1 cellular context compared by ENCODE assay signal in the genomic region with DNA sequence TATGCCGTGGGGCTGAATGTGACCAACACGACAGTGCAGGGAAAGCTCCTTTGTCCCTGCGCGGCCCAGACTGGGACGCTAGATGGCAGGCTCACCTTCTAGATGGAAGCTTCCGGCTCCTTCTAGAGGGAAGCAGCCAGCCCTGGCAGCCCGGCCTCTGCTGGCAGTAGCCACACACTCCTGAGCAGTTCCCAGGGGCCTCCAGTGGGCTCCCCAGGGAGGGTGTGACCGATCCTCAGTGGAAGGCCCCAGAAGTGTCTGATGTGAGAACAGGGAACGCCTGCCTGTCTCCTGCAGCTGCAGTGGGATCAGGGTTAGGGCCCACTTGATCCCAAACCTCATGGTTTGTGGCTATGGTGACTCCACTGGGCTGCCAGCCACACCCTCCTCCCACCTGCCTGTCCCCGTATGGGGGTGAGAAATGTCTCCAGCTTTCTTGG.
TF ChIP-seq lines count a peak whose summit lies in the region.

No MANE protein-coding gene starts in this region.

TF ChIP-seq in HepG2, 621 proteins besides CTCF, POLR2A, EP300 and RAD21 (continued from another document and continues in another):
- TF ChIP-seq, protein P1, sequence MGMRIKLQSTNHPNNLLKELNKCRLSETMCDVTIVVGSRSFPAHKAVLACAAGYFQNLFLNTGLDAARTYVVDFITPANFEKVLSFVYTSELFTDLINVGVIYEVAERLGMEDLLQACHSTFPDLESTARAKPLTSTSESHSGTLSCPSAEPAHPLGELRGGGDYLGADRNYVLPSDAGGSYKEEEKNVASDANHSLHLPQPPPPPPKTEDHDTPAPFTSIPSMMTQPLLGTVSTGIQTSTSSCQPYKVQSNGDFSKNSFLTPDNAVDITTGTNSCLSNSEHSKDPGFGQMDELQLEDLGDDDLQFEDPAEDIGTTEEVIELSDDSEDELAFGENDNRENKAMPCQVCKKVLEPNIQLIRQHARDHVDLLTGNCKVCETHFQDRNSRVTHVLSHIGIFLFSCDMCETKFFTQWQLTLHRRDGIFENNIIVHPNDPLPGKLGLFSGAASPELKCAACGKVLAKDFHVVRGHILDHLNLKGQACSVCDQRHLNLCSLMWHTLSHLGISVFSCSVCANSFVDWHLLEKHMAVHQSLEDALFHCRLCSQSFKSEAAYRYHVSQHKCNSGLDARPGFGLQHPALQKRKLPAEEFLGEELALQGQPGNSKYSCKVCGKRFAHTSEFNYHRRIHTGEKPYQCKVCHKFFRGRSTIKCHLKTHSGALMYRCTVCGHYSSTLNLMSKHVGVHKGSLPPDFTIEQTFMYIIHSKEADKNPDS (CRISPR knock-in tag; IDR thresholded peaks at IDR 0.05) = no peak
- TF ChIP-seq ZNF207 (IDR thresholded peaks at IDR 0.05; ENCODE audit: borderline replicate concordance) = no peak
- no peak for TF ChIP-seq WIZ (CRISPR knock-in tag; IDR thresholded peaks at IDR 0.05)
- no peak for TF ChIP-seq ZMAT3 (CRISPR knock-in tag; conservative IDR thresholded peaks at IDR 0.05)
- TF ChIP-seq FOXO1 (CRISPR knock-in tag; IDR thresholded peaks at IDR 0.05) = peak; percentile 70
- TF ChIP-seq, protein P2, sequence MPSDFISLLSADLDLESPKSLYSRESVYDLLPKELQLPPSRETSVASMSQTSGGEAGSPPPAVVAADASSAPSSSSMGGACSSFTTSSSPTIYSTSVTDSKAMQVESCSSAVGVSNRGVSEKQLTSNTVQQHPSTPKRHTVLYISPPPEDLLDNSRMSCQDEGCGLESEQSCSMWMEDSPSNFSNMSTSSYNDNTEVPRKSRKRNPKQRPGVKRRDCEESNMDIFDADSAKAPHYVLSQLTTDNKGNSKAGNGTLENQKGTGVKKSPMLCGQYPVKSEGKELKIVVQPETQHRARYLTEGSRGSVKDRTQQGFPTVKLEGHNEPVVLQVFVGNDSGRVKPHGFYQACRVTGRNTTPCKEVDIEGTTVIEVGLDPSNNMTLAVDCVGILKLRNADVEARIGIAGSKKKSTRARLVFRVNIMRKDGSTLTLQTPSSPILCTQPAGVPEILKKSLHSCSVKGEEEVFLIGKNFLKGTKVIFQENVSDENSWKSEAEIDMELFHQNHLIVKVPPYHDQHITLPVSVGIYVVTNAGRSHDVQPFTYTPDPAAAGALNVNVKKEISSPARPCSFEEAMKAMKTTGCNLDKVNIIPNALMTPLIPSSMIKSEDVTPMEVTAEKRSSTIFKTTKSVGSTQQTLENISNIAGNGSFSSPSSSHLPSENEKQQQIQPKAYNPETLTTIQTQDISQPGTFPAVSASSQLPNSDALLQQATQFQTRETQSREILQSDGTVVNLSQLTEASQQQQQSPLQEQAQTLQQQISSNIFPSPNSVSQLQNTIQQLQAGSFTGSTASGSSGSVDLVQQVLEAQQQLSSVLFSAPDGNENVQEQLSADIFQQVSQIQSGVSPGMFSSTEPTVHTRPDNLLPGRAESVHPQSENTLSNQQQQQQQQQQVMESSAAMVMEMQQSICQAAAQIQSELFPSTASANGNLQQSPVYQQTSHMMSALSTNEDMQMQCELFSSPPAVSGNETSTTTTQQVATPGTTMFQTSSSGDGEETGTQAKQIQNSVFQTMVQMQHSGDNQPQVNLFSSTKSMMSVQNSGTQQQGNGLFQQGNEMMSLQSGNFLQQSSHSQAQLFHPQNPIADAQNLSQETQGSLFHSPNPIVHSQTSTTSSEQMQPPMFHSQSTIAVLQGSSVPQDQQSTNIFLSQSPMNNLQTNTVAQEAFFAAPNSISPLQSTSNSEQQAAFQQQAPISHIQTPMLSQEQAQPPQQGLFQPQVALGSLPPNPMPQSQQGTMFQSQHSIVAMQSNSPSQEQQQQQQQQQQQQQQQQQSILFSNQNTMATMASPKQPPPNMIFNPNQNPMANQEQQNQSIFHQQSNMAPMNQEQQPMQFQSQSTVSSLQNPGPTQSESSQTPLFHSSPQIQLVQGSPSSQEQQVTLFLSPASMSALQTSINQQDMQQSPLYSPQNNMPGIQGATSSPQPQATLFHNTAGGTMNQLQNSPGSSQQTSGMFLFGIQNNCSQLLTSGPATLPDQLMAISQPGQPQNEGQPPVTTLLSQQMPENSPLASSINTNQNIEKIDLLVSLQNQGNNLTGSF (CRISPR knock-in tag; IDR thresholded peaks at IDR 0.05) = no peak
- TF ChIP-seq ZFP37 (CRISPR knock-in tag; IDR thresholded peaks at IDR 0.05; ENCODE audit: borderline replicate concordance) = no peak
- peak; percentile 85; the same call in 1 of the 2 replicates for TF ChIP-seq TOE1 (CRISPR knock-in tag; IDR thresholded peaks at IDR 0.05)
- TF ChIP-seq MED1 (CRISPR knock-in tag; IDR thresholded peaks at IDR 0.05) = 0 out of 2 replicates have a peak, but pooled peaks have one; percentile 20
- TF ChIP-seq ARNTL (CRISPR knock-in tag; IDR thresholded peaks at IDR 0.05) = no peak
- TF ChIP-seq SNAPC2 (CRISPR knock-in tag; IDR thresholded peaks at IDR 0.05) = no peak
- no peak for TF ChIP-seq CHD4 (IDR thresholded peaks at IDR 0.05; ENCODE audit: borderline replicate concordance, low read length)
- TF ChIP-seq ZNF607 (CRISPR knock-in tag; IDR thresholded peaks at IDR 0.05; ENCODE audit: borderline replicate concordance) = no peak
- TF ChIP-seq ZKSCAN8 (CRISPR knock-in tag; IDR thresholded peaks at IDR 0.05; ENCODE audit: borderline replicate concordance) = peak; percentile 62; the same call in 1 of the 2 replicates
- TF ChIP-seq TRIM24 (CRISPR knock-in tag; IDR thresholded peaks at IDR 0.05) = no peak
- 0 out of 2 replicates have a peak, but pooled peaks have one; percentile 65 for TF ChIP-seq ZNF615 (CRISPR knock-in tag; IDR thresholded peaks at IDR 0.05; ENCODE audit: borderline replicate concordance)
- TF ChIP-seq ZBTB7B (CRISPR knock-in tag; IDR thresholded peaks at IDR 0.05) = peak; percentile 28; the same call in 1 of the 2 replicates
- no peak for TF ChIP-seq HOXA7 (CRISPR knock-in tag; IDR thresholded peaks at IDR 0.05)
- TF ChIP-seq TBL1XR1 (IDR thresholded peaks at IDR 0.05; ENCODE audit: borderline replicate concordance, low read length, partially characterized antibody) = no peak
- no peak for TF ChIP-seq AKAP8 (CRISPR knock-in tag; IDR thresholded peaks at IDR 0.05)
- TF ChIP-seq IRF2 (CRISPR knock-in tag; IDR thresholded peaks at IDR 0.05) = peak; percentile 77
- TF ChIP-seq SP4 (CRISPR knock-in tag; IDR thresholded peaks at IDR 0.05) = no peak; the same call in 1 of the 2 replicates
- TF ChIP-seq, protein P3, sequence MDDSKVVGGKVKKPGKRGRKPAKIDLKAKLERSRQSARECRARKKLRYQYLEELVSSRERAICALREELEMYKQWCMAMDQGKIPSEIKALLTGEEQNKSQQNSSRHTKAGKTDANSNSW (CRISPR knock-in tag; IDR thresholded peaks at IDR 0.05; ENCODE audit: borderline replicate concordance) = no peak
- TF ChIP-seq NR2F1 (CRISPR knock-in tag; IDR thresholded peaks at IDR 0.05) = no peak
- TF ChIP-seq THAP11 (CRISPR knock-in tag; IDR thresholded peaks at IDR 0.05) = peak; percentile 62
- TF ChIP-seq, protein P4, sequence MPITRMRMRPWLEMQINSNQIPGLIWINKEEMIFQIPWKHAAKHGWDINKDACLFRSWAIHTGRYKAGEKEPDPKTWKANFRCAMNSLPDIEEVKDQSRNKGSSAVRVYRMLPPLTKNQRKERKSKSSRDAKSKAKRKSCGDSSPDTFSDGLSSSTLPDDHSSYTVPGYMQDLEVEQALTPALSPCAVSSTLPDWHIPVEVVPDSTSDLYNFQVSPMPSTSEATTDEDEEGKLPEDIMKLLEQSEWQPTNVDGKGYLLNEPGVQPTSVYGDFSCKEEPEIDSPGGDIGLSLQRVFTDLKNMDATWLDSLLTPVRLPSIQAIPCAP (CRISPR knock-in tag; IDR thresholded peaks at IDR 0.05; ENCODE audit: low read depth) = no peak
- no peak for TF ChIP-seq ZNF143 (CRISPR knock-in tag; IDR thresholded peaks at IDR 0.05)
- TF ChIP-seq, protein P5, sequence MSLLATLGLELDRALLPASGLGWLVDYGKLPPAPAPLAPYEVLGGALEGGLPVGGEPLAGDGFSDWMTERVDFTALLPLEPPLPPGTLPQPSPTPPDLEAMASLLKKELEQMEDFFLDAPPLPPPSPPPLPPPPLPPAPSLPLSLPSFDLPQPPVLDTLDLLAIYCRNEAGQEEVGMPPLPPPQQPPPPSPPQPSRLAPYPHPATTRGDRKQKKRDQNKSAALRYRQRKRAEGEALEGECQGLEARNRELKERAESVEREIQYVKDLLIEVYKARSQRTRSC (CRISPR knock-in tag; IDR thresholded peaks at IDR 0.05; ENCODE audit: low read depth) = no peak
- TF ChIP-seq PHF21A (CRISPR knock-in tag; IDR thresholded peaks at IDR 0.05) = no peak
- 0 out of 2 replicates have a peak, but pooled peaks have one; percentile 16 for TF ChIP-seq MIXL1 (CRISPR knock-in tag; IDR thresholded peaks at IDR 0.05)
- TF ChIP-seq SMAD3 (CRISPR knock-in tag; IDR thresholded peaks at IDR 0.05) = peak; percentile 69; the same call in 1 of the 2 replicates
- 0 out of 2 replicates have a peak, but pooled peaks have one; percentile 64 for TF ChIP-seq ETV6 (CRISPR knock-in tag; conservative IDR thresholded peaks at IDR 0.05)
- TF ChIP-seq SP140L (CRISPR knock-in tag; IDR thresholded peaks at IDR 0.05; ENCODE audit: borderline replicate concordance) = 0 out of 2 replicates have a peak, but pooled peaks have one; percentile 87
- TF ChIP-seq ARID2 (CRISPR knock-in tag; IDR thresholded peaks at IDR 0.05; ENCODE audit: borderline replicate concordance) = no peak
- no peak for TF ChIP-seq ZNF451 (CRISPR knock-in tag; IDR thresholded peaks at IDR 0.05)
- TF ChIP-seq KDM6A (CRISPR knock-in tag; IDR thresholded peaks at IDR 0.05; ENCODE audit: low read depth) = no peak
- no peak for TF ChIP-seq KLF9 (CRISPR knock-in tag; IDR thresholded peaks at IDR 0.05; ENCODE audit: low read depth)
- no peak for TF ChIP-seq SMARCC2 (IDR thresholded peaks at IDR 0.05)
- TF ChIP-seq CC2D1A (CRISPR knock-in tag; IDR thresholded peaks at IDR 0.05) = no peak
- TF ChIP-seq ZNF644 (CRISPR knock-in tag; IDR thresholded peaks at IDR 0.05; ENCODE audit: low read depth) = no peak
- 0 out of 2 replicates have a peak, but pooled peaks have one; percentile 13 for TF ChIP-seq ZNF263 (CRISPR knock-in tag; IDR thresholded peaks at IDR 0.05)
- peak; percentile 57; the same call in 1 of the 2 replicates for TF ChIP-seq HOXA3 (CRISPR knock-in tag; IDR thresholded peaks at IDR 0.05)
- TF ChIP-seq, protein P6, sequence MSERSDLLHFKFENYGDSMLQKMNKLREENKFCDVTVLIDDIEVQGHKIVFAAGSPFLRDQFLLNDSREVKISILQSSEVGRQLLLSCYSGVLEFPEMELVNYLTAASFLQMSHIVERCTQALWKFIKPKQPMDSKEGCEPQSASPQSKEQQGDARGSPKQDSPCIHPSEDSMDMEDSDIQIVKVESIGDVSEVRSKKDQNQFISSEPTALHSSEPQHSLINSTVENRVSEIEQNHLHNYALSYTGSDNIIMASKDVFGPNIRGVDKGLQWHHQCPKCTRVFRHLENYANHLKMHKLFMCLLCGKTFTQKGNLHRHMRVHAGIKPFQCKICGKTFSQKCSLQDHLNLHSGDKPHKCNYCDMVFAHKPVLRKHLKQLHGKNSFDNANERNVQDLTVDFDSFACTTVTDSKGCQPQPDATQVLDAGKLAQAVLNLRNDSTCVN (CRISPR knock-in tag; IDR thresholded peaks at IDR 0.05; ENCODE audit: borderline replicate concordance) = peak; percentile 86
- no peak for TF ChIP-seq ZNF30 (CRISPR knock-in tag; IDR thresholded peaks at IDR 0.05)
- peak; percentile 62 for TF ChIP-seq IKZF4 (CRISPR knock-in tag; IDR thresholded peaks at IDR 0.05; ENCODE audit: borderline replicate concordance, low read depth, not compliant biosample characterization)
- TF ChIP-seq, protein P7, sequence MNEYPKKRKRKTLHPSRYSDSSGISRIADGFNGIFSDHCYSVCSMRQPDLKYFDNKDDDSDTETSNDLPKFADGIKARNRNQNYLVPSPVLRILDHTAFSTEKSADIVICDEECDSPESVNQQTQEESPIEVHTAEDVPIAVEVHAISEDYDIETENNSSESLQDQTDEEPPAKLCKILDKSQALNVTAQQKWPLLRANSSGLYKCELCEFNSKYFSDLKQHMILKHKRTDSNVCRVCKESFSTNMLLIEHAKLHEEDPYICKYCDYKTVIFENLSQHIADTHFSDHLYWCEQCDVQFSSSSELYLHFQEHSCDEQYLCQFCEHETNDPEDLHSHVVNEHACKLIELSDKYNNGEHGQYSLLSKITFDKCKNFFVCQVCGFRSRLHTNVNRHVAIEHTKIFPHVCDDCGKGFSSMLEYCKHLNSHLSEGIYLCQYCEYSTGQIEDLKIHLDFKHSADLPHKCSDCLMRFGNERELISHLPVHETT (CRISPR knock-in tag; conservative IDR thresholded peaks at IDR 0.05) = no peak
- TF ChIP-seq ZNF816 (CRISPR knock-in tag; IDR thresholded peaks at IDR 0.05; ENCODE audit: borderline replicate concordance) = no peak
- TF ChIP-seq HMGA1 (CRISPR knock-in tag; conservative IDR thresholded peaks at IDR 0.05) = no peak
- no peak for TF ChIP-seq YEATS4 (CRISPR knock-in tag; IDR thresholded peaks at IDR 0.05; ENCODE audit: borderline replicate concordance)
- TF ChIP-seq PAF1 (CRISPR knock-in tag; IDR thresholded peaks at IDR 0.05) = no peak
- no peak for TF ChIP-seq ZNF562 (CRISPR knock-in tag; IDR thresholded peaks at IDR 0.05; ENCODE audit: borderline replicate concordance)
- no peak for TF ChIP-seq MBNL3 (CRISPR knock-in tag; conservative IDR thresholded peaks at IDR 0.05)
- TF ChIP-seq GATAD2A (CRISPR knock-in tag; IDR thresholded peaks at IDR 0.05) = peak; percentile 70
- TF ChIP-seq, protein P8, sequence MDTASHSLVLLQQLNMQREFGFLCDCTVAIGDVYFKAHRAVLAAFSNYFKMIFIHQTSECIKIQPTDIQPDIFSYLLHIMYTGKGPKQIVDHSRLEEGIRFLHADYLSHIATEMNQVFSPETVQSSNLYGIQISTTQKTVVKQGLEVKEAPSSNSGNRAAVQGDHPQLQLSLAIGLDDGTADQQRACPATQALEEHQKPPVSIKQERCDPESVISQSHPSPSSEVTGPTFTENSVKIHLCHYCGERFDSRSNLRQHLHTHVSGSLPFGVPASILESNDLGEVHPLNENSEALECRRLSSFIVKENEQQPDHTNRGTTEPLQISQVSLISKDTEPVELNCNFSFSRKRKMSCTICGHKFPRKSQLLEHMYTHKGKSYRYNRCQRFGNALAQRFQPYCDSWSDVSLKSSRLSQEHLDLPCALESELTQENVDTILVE (CRISPR knock-in tag; IDR thresholded peaks at IDR 0.05) = peak; percentile 61; the same call in 1 of the 2 replicates
- TF ChIP-seq JUN (CRISPR knock-in tag; IDR thresholded peaks at IDR 0.05) = no peak
- 0 out of 2 replicates have a peak, but pooled peaks have one; percentile 46 for TF ChIP-seq KLF6 (CRISPR knock-in tag; IDR thresholded peaks at IDR 0.05)
- no peak for TF ChIP-seq TCF12 (IDR thresholded peaks at IDR 0.05)
- peak; percentile 38; the same call in 1 of the 2 replicates for TF ChIP-seq TCF12 (CRISPR knock-in tag; IDR thresholded peaks at IDR 0.05)
- TF ChIP-seq ZNF660 (CRISPR knock-in tag; IDR thresholded peaks at IDR 0.05; ENCODE audit: borderline replicate concordance, low read depth) = no peak
- no peak for TF ChIP-seq RORA (CRISPR knock-in tag; IDR thresholded peaks at IDR 0.05)
- TF ChIP-seq, protein P9, sequence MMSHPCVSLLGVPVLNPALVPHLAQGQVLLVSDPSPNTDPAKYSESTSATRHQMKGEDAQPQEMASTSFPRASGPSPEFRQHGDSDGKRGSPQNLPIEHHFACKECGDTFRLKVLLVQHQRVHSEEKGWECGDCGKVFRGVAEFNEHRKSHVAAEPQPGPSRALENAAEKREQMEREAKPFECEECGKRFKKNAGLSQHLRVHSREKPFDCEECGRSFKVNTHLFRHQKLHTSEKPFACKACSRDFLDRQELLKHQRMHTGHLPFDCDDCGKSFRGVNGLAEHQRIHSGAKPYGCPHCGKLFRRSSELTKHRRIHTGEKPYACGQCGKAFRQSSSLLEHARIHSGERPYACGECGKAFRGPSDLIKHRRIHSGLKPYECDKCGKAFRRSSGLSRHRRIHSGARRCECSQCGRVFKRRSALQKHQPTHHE (CRISPR knock-in tag; IDR thresholded peaks at IDR 0.05; ENCODE audit: borderline replicate concordance) = no peak
